In genomic region chr7:945147-945555, GRCh38 we compare ENCODE assay signal across 17 cellular contexts. TPM values are rescaled to one million over a fixed set of nuclear protein-coding genes. Genes with fewer than 3 reads are reported as not detected.
A peak's percentile ranks its signal among the peaks of the same experiment; 100 is the strongest.
DNase-seq lines count a peak whose midpoint lies in the region; ATAC-seq and TF ChIP-seq lines count a peak whose summit lies in the region.
"Had no signal": no experiment of that assay in that cellular context is flagged by ENCODE, and none has a peak within 500 bp of the region (broad histone marks: within the 10 kb centered on the region; RNA-seq: fewer than 3 reads in every experiment).

No MANE protein-coding gene starts in this region.

- H3K27ac ChIP-seq in breast epithelium (peak overlapping the region; percentile 86 to 95), left lung (peak overlapping the region; percentile 55 to 61)
- H3K27ac ChIP-seq: ascending aorta, HL-60, SJSA1 had no signal

- H3K9ac ChIP-seq in ES-I3 (ENCODE audit: low read depth, low read length), result 0 out of 2 replicates have a peak overlapping the region, but pooled peaks have one; percentile 43

- intact Hi-C loops in breast epithelium (cut with DNase I; ENCODE audit: low total_unique reads), result no loop called here
- intact Hi-C loops in left lung (cut with DNase I), result no loop called here

- no peak overlapping the region for H3K4me3 Mint-ChIP-seq in stimulated activated effector memory CD8-positive, alpha-beta T cell treated with anti-CD3 and anti-CD28 coated beads, Interleukin-12 subunit alpha, Interleukin-12 subunit beta, amount 100 ng/mL, for 72 hours
- H3K4me3 Mint-ChIP-seq: CD4-positive, CD25-positive, alpha-beta regulatory T cell; naive thymus-derived CD4-positive, alpha-beta T cell; WTC11 had no signal

- peaks cover 0 to 5% of the 10 kb centered on the region in 2 donors for H3K27me3 ChIP-seq in breast epithelium
- H3K27me3 ChIP-seq in left lung, result peaks cover 0 to 7% of the 10 kb centered on the region in 2 donors
- H3K27me3 ChIP-seq: ascending aorta had no signal

- H3K9me3 ChIP-seq in ES-I3 (ENCODE audit: control insufficient read depth, insufficient read depth, low read length) (peaks cover 3% of the 10 kb centered on the region; the same call in 1 of the 2 replicates), breast epithelium (no peaks in the 10 kb centered on the region), left lung (no peaks in the 10 kb centered on the region)
- H3K9me3 ChIP-seq: ascending aorta, SJSA1 had no signal

- no peak for TF ChIP-seq POLR2A in breast epithelium (IDR thresholded peaks at IDR 0.05)

- no peaks in the 10 kb centered on the region for H3K36me3 ChIP-seq in ES-I3 (ENCODE audit: insufficient read depth, low read length)
- no peaks in the 10 kb centered on the region for H3K36me3 ChIP-seq in breast epithelium
- H3K36me3 ChIP-seq in left lung, result no peaks in the 10 kb centered on the region
- H3K36me3 ChIP-seq: ascending aorta, MG63, SJSA1 had no signal

- TF ChIP-seq CTCF in breast epithelium (IDR thresholded peaks at IDR 0.05) (no peak), left lung (IDR thresholded peaks at IDR 0.05) (no peak)

- peaks cover 32% of the 10 kb centered on the region for H3K36me3 Mint-ChIP-seq in stimulated activated effector memory CD8-positive, alpha-beta T cell treated with anti-CD3 and anti-CD28 coated beads, Interleukin-12 subunit alpha, Interleukin-12 subunit beta, amount 100 ng/mL, for 72 hours
- H3K36me3 Mint-ChIP-seq: CD4-positive, CD25-positive, alpha-beta regulatory T cell; WTC11 had no signal

- H3K27ac Mint-ChIP-seq in stimulated activated effector memory CD8-positive, alpha-beta T cell treated with anti-CD3 and anti-CD28 coated beads, Interleukin-12 subunit alpha, Interleukin-12 subunit beta, amount 100 ng/mL, for 72 hours, result no peak overlapping the region
- H3K27ac Mint-ChIP-seq: CD4-positive, CD25-positive, alpha-beta regulatory T cell; naive thymus-derived CD4-positive, alpha-beta T cell; WTC11 had no signal

- peak; percentile 57 for ATAC-seq in left lung
- peak; percentile 33 for ATAC-seq in stimulated activated effector memory CD8-positive, alpha-beta T cell treated with anti-CD3 and anti-CD28 coated beads, Interleukin-12 subunit alpha, Interleukin-12 subunit beta, amount 100 ng/mL, for 72 hours

- H3K4me1 Mint-ChIP-seq in stimulated activated effector memory CD8-positive, alpha-beta T cell treated with anti-CD3 and anti-CD28 coated beads, Interleukin-12 subunit alpha, Interleukin-12 subunit beta, amount 100 ng/mL, for 72 hours, result peaks cover 42% of the 10 kb centered on the region

- peak in 1 of 2 donors; percentile 38 for DNase-seq in breast epithelium (ENCODE audit: low spot score in 2 of 2)
- DNase-seq in left lung, result peak in 1 of 2 donors; percentile 72
- DNase-seq in stimulated activated effector memory CD8-positive, alpha-beta T cell treated with anti-CD3 and anti-CD28 coated beads, Interleukin-12 subunit alpha, Interleukin-12 subunit beta, amount 100 ng/mL, for 72 hours (ENCODE audit: low spot score in 2 of 2), result no peak
- DNase-seq in activated T-cell treated with anti-CD3 and anti-CD28 coated beads, Interleukin-2, amount 50 U/mL, for 48 hours, result no peak
- no peak for DNase-seq in 8988T
- DNase-seq in NCI-H226, result no peak
- DNase-seq in NCI-H146 (lab: John Stamatoyannopoulos, UW), result no peak
- DNase-seq: activated T-cell treated with anti-CD3 and anti-CD28 coated beads for 4 hours; CD4-positive, CD25-positive, alpha-beta regulatory T cell; MG63; naive thymus-derived CD4-positive, alpha-beta T cell had no signal

- peaks cover 3% of the 10 kb centered on the region for H3K9me3 Mint-ChIP-seq in stimulated activated effector memory CD8-positive, alpha-beta T cell treated with anti-CD3 and anti-CD28 coated beads, Interleukin-12 subunit alpha, Interleukin-12 subunit beta, amount 100 ng/mL, for 72 hours

- H3K4me1 ChIP-seq in ES-I3 (ENCODE audit: insufficient read depth, low read length) (peaks cover 14% of the 10 kb centered on the region; the same call in 1 of the 2 replicates), breast epithelium (peaks cover 0 to 4% of the 10 kb centered on the region in 2 donors), left lung (peaks cover 0 to 17% of the 10 kb centered on the region in 2 donors)
- H3K4me1 ChIP-seq: ascending aorta, SJSA1 had no signal

- H3K4me3 ChIP-seq in breast epithelium, result peak overlapping the region in 2 of 3 donors; percentile 42 to 57
- H3K4me3 ChIP-seq in left lung, result peak overlapping the region; percentile 1 to 40
- H3K4me3 ChIP-seq: ascending aorta, MG63, SJSA1 had no signal

RNA-seq across cellular contexts. Expression of gene ADAP1, which starts 9.3 kb away (rescaled TPM):
- total RNA-seq in breast epithelium, result 10 to 100 TPM in 2 of 3 donors, 1 to 10 TPM in 1; 7.5 to 15.5 (median 14.0) TPM
- total RNA-seq in left lung, result 10 to 100 TPM; 25.8 to 35.1 TPM

RNA-seq across cellular contexts. Expression of gene COX19, which starts 30.2 kb away (rescaled TPM):
- 10 to 100 TPM in 1 of 3 donors, 1 to 10 TPM in 2; 8.5 to 17.3 (median 8.8) TPM for total RNA-seq in breast epithelium
- 10 to 100 TPM in 1 of 2 donors, 1 to 10 TPM in 1; 9.1 to 10.8 TPM for total RNA-seq in left lung

RNA-seq across cellular contexts. Expression of gene CYP2W1, which starts 37.8 kb away (rescaled TPM):
- total RNA-seq in breast epithelium (not detected), left lung (not detected)
- total RNA-seq: ascending aorta; CD4-positive, CD25-positive, alpha-beta regulatory T cell; endothelial cell of umbilical vein; naive thymus-derived CD4-positive, alpha-beta T cell; SJSA1; WTC11 had no signal
